8 cellular contexts compared by ENCODE assay signal in the genomic region with DNA sequence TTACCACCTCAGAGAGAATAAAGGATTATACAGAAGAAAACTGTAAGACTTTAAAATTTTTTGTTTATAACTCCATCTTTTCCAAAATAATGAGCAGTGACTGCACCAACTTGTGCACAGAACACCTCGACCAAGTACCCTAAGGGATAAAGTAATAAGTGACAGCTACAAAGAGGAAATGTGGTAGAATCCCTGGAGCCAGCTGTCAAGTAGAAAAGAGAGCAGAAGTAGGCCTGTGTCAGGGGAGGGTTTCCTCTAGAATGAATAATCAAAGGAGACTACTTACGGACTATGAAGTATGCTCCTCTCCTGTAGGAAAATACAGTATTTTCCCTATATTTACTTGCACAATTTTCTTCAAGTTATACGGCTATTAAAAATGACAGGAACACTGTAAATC. TPM values are rescaled to one million over a fixed set of nuclear protein-coding genes. Genes with fewer than 3 reads are reported as not detected.
DNase-seq lines count a peak whose midpoint lies in the region; ATAC-seq and TF ChIP-seq lines count a peak whose summit lies in the region.

No MANE protein-coding gene starts in this region.

- peak overlapping the region in 1 of 2 donors; percentile 92 for H3K27ac ChIP-seq in right atrium auricular region

- TF ChIP-seq CTCF in right atrium auricular region (IDR thresholded peaks at IDR 0.05), result no peak

- H3K4me1 ChIP-seq in right atrium auricular region, result peaks cover 0 to 26% of the 10 kb centered on the region in 2 donors

- peaks cover 31% of the 10 kb centered on the region for H3K36me3 ChIP-seq in right atrium auricular region

- no peaks in the 10 kb centered on the region for H3K9me3 ChIP-seq in right atrium auricular region

- peak overlapping the region; percentile 85 for H3K4me3 Mint-ChIP-seq in activated naive CD8-positive, alpha-beta T cell treated with anti-CD3 and anti-CD28 coated beads, Interleukin-2, amount 10 ng/mL, durations not matched to agents 7 days and 5 days
- peak overlapping the region; percentile 63 for H3K4me3 Mint-ChIP-seq in memory B cell

- no peaks in the 10 kb centered on the region for H3K27me3 Mint-ChIP-seq in activated naive CD8-positive, alpha-beta T cell treated with anti-CD3 and anti-CD28 coated beads, Interleukin-2, amount 10 ng/mL, durations not matched to agents 7 days and 5 days
- H3K27me3 Mint-ChIP-seq in memory B cell, result no peaks in the 10 kb centered on the region

- H3K4me1 Mint-ChIP-seq in activated naive CD8-positive, alpha-beta T cell treated with anti-CD3 and anti-CD28 coated beads, Interleukin-2, amount 10 ng/mL, durations not matched to agents 7 days and 5 days, result peaks cover 26% of the 10 kb centered on the region
- H3K4me1 Mint-ChIP-seq in memory B cell, result peaks cover 9% of the 10 kb centered on the region

- peak overlapping the region; percentile 75 for H3K27ac Mint-ChIP-seq in activated naive CD8-positive, alpha-beta T cell treated with anti-CD3 and anti-CD28 coated beads, Interleukin-2, amount 10 ng/mL, durations not matched to agents 7 days and 5 days
- H3K27ac Mint-ChIP-seq in memory B cell, result peak overlapping the region; percentile 50

- intact Hi-C loops in cardiac septum (cut with DNase I), result loop anchor here (2.0 to 5.0 kb wide), 2 partner anchors 126 to 302 kb away; a partner anchor contains a TSS

- DNase-seq in right atrium auricular region (ENCODE audit: low spot score) (no peak), cardiac septum (ENCODE audit: low spot score) (no peak), memory B cell (ENCODE audit: low spot score in 2 of 2) (no peak), NCI-H748 (lab: John Stamatoyannopoulos, UW; ENCODE audit: unreplicated experiment) (no peak), SHP77 treated with DMSO at 0.1 percent for 48 hours (lab: John Stamatoyannopoulos, UW) (no peak), NCI-H526 treated with DMSO at 0.1 percent for 48 hours (lab: John Stamatoyannopoulos, UW) (no peak)
- DNase-seq in activated naive CD8-positive, alpha-beta T cell treated with anti-CD3 and anti-CD28 coated beads, Interleukin-2, amount 10 ng/mL, durations not matched to agents 7 days and 5 days, result no peak

- H3K4me3 ChIP-seq in right atrium auricular region, result peak overlapping the region; percentile 93 to 95

- peaks cover 10% of the 10 kb centered on the region for H3K36me3 Mint-ChIP-seq in activated naive CD8-positive, alpha-beta T cell treated with anti-CD3 and anti-CD28 coated beads, Interleukin-2, amount 10 ng/mL, durations not matched to agents 7 days and 5 days
- H3K36me3 Mint-ChIP-seq in memory B cell, result peaks cover 5% of the 10 kb centered on the region

- POLR2A ChIA-PET in activated naive CD8-positive, alpha-beta T cell treated with anti-CD3 and anti-CD28 coated beads, Interleukin-2, amount 10 ng/mL, durations not matched to agents 7 days and 5 days (lab: Charles Lee), result interaction anchor here (1.7 kb wide), 1 partner anchor 8 kb away, joined by 7 read pairs; no protein-coding TSS in a partner anchor

- no peaks in the 10 kb centered on the region for H3K27me3 ChIP-seq in right atrium auricular region

- ATAC-seq in activated naive CD8-positive, alpha-beta T cell treated with anti-CD3 and anti-CD28 coated beads, Interleukin-2, amount 10 ng/mL, durations not matched to agents 7 days and 5 days (ENCODE audit: low read depth), result no peak
- no peak for ATAC-seq in memory B cell (ENCODE audit: low read depth)
- no peak for ATAC-seq in GM18873 (IDR thresholded peaks at IDR 0.05; ENCODE audit: low FRiP score, unreplicated experiment)

- no peaks in the 10 kb centered on the region for H3K9me3 Mint-ChIP-seq in activated naive CD8-positive, alpha-beta T cell treated with anti-CD3 and anti-CD28 coated beads, Interleukin-2, amount 10 ng/mL, durations not matched to agents 7 days and 5 days
- no peaks in the 10 kb centered on the region for H3K9me3 Mint-ChIP-seq in memory B cell

RNA-seq across cellular contexts. Expression of a gene that starts 1.2 kb away (rescaled TPM):
- total RNA-seq in right atrium auricular region (10 to 100 TPM; 31.5 to 39.8 TPM), cardiac septum (75.4 TPM)
- total RNA-seq in activated naive CD8-positive, alpha-beta T cell treated with anti-CD3 and anti-CD28 coated beads, Interleukin-2, amount 10 ng/mL, durations not matched to agents 7 days and 5 days, result 10 to 100 TPM; 63.9 to 66.0 TPM

RNA-seq across cellular contexts. Expression of a gene that starts 23.7 kb away (rescaled TPM):
- total RNA-seq in right atrium auricular region (under 1 TPM; 0.24 to 0.56 TPM), cardiac septum (0.19 TPM)
- total RNA-seq in activated naive CD8-positive, alpha-beta T cell treated with anti-CD3 and anti-CD28 coated beads, Interleukin-2, amount 10 ng/mL, durations not matched to agents 7 days and 5 days, result under 1 TPM; 0.17 to 0.30 TPM
